ENCODE assay signal across 7 cellular contexts in the genomic region with DNA sequence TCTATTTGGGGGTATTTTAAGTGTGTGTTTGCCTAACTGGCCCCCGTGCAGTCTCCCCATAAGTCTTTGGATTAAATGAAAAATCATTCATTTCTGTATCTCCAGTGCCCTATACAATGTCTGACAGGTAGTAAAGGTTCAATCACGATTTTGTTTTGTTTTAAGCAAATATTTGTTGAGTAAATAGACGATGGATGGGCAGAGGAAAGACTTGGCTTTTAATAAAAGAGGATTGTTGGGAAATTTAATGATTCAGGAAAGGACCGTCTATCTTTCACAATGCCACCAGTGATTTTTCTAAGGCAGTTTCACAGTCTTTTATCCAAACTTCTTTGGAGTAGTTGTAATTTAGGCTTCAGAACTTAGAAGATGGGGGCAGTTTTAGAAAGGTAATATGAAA.
"Had no signal": no experiment of that assay in that cellular context is flagged by ENCODE, and none has a peak within 500 bp of the region (broad histone marks: within the 10 kb centered on the region; RNA-seq: fewer than 3 reads in every experiment).

No MANE protein-coding gene starts in this region.

- FAIRE-seq: H1, H54, HTR-8/SVneo had no signal

- ATAC-seq: GM23338 had no signal

- H3K4me3 ChIP-seq: GM23338 had no signal

- DNase-seq: H9, HCEC 1CT, KBM-7 had no signal

- H3K4me2 ChIP-seq: GM23338 had no signal
